ENCODE assay signal across 1 cellular context in the genomic region with DNA sequence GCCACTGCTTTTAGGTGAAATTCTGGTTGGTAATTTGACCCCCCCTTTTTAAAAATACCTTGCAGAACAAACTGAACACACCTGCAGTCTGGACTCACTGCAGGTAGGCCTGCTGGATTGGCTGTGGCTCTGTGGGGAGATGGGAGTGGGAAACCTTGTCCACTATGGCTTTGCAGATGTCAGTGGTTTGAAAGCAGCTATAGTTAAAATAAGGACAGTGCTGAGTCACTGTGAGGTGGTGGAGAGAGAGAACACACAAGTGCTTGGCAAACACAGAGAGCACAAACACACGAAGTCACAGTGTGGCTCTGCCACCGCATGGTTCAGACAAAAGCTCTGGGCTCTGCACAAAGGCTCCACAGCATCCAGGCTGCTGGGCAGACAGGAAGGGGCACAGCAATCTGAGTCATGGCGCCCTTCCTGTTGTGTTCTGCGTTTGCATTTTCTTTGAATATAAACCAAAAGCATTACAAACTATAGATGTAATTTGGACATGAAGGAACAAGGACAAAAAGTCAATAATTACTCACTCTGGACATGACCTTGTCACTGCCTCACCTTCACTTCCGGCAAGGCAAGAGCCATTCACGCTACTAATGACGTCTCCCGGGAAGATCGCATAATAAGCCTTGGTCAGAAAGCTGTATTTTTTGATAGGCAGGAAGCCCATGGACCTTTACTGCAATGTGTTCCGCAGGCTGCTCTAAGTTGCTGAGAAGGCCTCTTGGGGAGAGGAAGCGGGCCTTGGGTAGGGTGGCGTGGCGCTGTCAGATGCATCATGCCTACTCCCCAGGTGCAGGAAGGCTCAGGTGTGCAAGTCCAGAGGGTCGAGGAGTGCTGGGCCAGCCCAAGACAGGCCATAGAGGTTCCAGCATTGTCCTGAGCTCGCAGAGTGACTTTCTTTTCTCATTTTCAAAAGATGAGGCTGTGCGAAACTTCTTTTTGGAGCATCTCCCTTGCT.
A peak's percentile ranks its signal among the peaks of the same experiment; 100 is the strongest.
TF ChIP-seq lines count a peak whose summit lies in the region.

No MANE protein-coding gene starts in this region.

TF ChIP-seq in HepG2, 621 proteins besides CTCF, POLR2A, EP300 and RAD21 (continued from another document and continues in another):
- TF ChIP-seq PATZ1 (CRISPR knock-in tag; IDR thresholded peaks at IDR 0.05), result 0 out of 2 replicates have a peak, but pooled peaks have one; percentile 3
- TF ChIP-seq ZNF710 (CRISPR knock-in tag; IDR thresholded peaks at IDR 0.05; ENCODE audit: borderline replicate concordance), result peak; percentile 51; the same call in 1 of the 2 replicates
- no peak for TF ChIP-seq ZNF280B (CRISPR knock-in tag; IDR thresholded peaks at IDR 0.05; ENCODE audit: borderline replicate concordance)
- TF ChIP-seq, protein P1, sequence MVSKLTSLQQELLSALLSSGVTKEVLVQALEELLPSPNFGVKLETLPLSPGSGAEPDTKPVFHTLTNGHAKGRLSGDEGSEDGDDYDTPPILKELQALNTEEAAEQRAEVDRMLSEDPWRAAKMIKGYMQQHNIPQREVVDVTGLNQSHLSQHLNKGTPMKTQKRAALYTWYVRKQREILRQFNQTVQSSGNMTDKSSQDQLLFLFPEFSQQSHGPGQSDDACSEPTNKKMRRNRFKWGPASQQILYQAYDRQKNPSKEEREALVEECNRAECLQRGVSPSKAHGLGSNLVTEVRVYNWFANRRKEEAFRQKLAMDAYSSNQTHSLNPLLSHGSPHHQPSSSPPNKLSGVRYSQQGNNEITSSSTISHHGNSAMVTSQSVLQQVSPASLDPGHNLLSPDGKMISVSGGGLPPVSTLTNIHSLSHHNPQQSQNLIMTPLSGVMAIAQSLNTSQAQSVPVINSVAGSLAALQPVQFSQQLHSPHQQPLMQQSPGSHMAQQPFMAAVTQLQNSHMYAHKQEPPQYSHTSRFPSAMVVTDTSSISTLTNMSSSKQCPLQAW (CRISPR knock-in tag; IDR thresholded peaks at IDR 0.05), result peak; percentile 42; the same call in 1 of the 2 replicates
- no peak; the same call in 1 of the 2 replicates for TF ChIP-seq AHR (CRISPR knock-in tag; IDR thresholded peaks at IDR 0.05)
- TF ChIP-seq, protein P2, sequence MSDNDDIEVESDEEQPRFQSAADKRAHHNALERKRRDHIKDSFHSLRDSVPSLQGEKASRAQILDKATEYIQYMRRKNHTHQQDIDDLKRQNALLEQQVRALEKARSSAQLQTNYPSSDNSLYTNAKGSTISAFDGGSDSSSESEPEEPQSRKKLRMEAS (IDR thresholded peaks at IDR 0.05), result peak; percentile 88
- no peak for TF ChIP-seq CC2D1A (CRISPR knock-in tag; IDR thresholded peaks at IDR 0.05)
- TF ChIP-seq, protein P3, sequence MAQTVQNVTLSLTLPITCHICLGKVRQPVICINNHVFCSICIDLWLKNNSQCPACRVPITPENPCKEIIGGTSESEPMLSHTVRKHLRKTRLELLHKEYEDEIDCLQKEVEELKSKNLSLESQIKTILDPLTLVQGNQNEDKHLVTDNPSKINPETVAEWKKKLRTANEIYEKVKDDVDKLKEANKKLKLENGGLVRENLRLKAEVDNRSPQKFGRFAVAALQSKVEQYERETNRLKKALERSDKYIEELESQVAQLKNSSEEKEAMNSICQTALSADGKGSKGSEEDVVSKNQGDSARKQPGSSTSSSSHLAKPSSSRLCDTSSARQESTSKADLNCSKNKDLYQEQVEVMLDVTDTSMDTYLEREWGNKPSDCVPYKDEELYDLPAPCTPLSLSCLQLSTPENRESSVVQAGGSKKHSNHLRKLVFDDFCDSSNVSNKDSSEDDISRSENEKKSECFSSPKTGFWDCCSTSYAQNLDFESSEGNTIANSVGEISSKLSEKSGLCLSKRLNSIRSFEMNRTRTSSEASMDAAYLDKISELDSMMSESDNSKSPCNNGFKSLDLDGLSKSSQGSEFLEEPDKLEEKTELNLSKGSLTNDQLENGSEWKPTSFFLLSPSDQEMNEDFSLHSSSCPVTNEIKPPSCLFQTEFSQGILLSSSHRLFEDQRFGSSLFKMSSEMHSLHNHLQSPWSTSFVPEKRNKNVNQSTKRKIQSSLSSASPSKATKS (CRISPR knock-in tag; IDR thresholded peaks at IDR 0.05), result no peak
- TF ChIP-seq ATM (IDR thresholded peaks at IDR 0.05; ENCODE audit: borderline replicate concordance), result no peak
- no peak; the same call in 1 of the 2 replicates for TF ChIP-seq ARNT2 (CRISPR knock-in tag; IDR thresholded peaks at IDR 0.05; ENCODE audit: low read depth)
- no peak for TF ChIP-seq ZNF883 (CRISPR knock-in tag; IDR thresholded peaks at IDR 0.05; ENCODE audit: not compliant biosample characterization)
- no peak for TF ChIP-seq DR1 (CRISPR knock-in tag; IDR thresholded peaks at IDR 0.05)
- TF ChIP-seq, protein P4, sequence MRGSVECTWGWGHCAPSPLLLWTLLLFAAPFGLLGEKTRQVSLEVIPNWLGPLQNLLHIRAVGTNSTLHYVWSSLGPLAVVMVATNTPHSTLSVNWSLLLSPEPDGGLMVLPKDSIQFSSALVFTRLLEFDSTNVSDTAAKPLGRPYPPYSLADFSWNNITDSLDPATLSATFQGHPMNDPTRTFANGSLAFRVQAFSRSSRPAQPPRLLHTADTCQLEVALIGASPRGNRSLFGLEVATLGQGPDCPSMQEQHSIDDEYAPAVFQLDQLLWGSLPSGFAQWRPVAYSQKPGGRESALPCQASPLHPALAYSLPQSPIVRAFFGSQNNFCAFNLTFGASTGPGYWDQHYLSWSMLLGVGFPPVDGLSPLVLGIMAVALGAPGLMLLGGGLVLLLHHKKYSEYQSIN (CRISPR knock-in tag; IDR thresholded peaks at IDR 0.05; ENCODE audit: borderline replicate concordance), result no peak
- TF ChIP-seq, protein P5, sequence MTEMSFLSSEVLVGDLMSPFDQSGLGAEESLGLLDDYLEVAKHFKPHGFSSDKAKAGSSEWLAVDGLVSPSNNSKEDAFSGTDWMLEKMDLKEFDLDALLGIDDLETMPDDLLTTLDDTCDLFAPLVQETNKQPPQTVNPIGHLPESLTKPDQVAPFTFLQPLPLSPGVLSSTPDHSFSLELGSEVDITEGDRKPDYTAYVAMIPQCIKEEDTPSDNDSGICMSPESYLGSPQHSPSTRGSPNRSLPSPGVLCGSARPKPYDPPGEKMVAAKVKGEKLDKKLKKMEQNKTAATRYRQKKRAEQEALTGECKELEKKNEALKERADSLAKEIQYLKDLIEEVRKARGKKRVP (CRISPR knock-in tag; IDR thresholded peaks at IDR 0.05), result peak in 1 of 2 experiments; percentile 52; a peak in 2 of 4 replicates
- TF ChIP-seq ZBTB33 (CRISPR knock-in tag; IDR thresholded peaks at IDR 0.05), result peak; percentile 53
- TF ChIP-seq KDM2A (CRISPR knock-in tag; IDR thresholded peaks at IDR 0.05; ENCODE audit: borderline replicate concordance, low read depth), result peak; percentile 75; the same call in 1 of the 2 replicates
- TF ChIP-seq SCMH1 (CRISPR knock-in tag; IDR thresholded peaks at IDR 0.05; ENCODE audit: borderline replicate concordance), result no peak
- TF ChIP-seq YEATS4 (CRISPR knock-in tag; IDR thresholded peaks at IDR 0.05; ENCODE audit: borderline replicate concordance), result peak; percentile 63
- TF ChIP-seq, protein P6, sequence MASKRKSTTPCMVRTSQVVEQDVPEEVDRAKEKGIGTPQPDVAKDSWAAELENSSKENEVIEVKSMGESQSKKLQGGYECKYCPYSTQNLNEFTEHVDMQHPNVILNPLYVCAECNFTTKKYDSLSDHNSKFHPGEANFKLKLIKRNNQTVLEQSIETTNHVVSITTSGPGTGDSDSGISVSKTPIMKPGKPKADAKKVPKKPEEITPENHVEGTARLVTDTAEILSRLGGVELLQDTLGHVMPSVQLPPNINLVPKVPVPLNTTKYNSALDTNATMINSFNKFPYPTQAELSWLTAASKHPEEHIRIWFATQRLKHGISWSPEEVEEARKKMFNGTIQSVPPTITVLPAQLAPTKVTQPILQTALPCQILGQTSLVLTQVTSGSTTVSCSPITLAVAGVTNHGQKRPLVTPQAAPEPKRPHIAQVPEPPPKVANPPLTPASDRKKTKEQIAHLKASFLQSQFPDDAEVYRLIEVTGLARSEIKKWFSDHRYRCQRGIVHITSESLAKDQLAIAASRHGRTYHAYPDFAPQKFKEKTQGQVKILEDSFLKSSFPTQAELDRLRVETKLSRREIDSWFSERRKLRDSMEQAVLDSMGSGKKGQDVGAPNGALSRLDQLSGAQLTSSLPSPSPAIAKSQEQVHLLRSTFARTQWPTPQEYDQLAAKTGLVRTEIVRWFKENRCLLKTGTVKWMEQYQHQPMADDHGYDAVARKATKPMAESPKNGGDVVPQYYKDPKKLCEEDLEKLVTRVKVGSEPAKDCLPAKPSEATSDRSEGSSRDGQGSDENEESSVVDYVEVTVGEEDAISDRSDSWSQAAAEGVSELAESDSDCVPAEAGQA (IDR thresholded peaks at IDR 0.05; ENCODE audit: low read depth), result peak; percentile 59
- TF ChIP-seq, protein P6 (CRISPR knock-in tag; IDR thresholded peaks at IDR 0.05; ENCODE audit: borderline replicate concordance), result no peak; the same call in 1 of the 2 replicates
- no peak for TF ChIP-seq SIN3B (IDR thresholded peaks at IDR 0.05; ENCODE audit: low read length)
- no peak for TF ChIP-seq SRSF9 (IDR thresholded peaks at IDR 0.05; ENCODE audit: borderline replicate concordance, insufficient read depth, low read depth, low read length, poor library complexity, severe bottlenecking)
